ENCODE assay signal across 1 cellular context in the genomic region with DNA sequence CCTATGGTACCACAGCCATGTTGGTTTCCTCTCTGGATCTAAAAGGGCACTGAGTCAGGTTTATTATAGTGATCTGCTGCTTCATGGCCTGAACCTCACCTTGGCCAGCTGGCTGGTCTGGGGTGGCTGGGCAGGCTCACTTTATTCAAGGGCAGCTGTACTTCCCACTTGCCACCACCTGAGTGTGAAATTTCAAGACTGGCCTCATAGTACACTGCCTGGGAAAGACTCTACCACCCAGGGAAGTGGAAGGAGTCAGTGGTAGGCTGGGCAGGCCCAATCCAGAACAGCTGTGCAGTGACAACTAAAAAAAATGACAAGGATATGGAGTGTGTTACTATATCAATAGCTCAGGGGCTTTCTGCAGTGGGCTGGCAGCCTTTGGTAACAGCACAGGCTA.
TF ChIP-seq lines count a peak whose summit lies in the region.

No MANE protein-coding gene starts in this region.

TF ChIP-seq in HepG2, 621 proteins besides CTCF, POLR2A, EP300 and RAD21:
- TF ChIP-seq PITX1 (CRISPR knock-in tag; IDR thresholded peaks at IDR 0.05) (no peak), SAP130 (CRISPR knock-in tag; IDR thresholded peaks at IDR 0.05; ENCODE audit: low read depth) (no peak), FOXO1 (CRISPR knock-in tag; IDR thresholded peaks at IDR 0.05) (no peak), POGZ (CRISPR knock-in tag; IDR thresholded peaks at IDR 0.05) (no peak), ZNF24 (IDR thresholded peaks at IDR 0.05) (no peak), ZNF550 (CRISPR knock-in tag; IDR thresholded peaks at IDR 0.05; ENCODE audit: borderline replicate concordance) (no peak), KDM1A (CRISPR knock-in tag; IDR thresholded peaks at IDR 0.05) (no peak), ZMAT3 (CRISPR knock-in tag; conservative IDR thresholded peaks at IDR 0.05) (no peak), TBP (CRISPR knock-in tag; IDR thresholded peaks at IDR 0.05) (no peak), ZFX (CRISPR knock-in tag; IDR thresholded peaks at IDR 0.05; ENCODE audit: low read depth) (no peak), ZNF567 (CRISPR knock-in tag; IDR thresholded peaks at IDR 0.05; ENCODE audit: borderline replicate concordance) (no peak), REL (CRISPR knock-in tag; conservative IDR thresholded peaks at IDR 0.05) (no peak), ZNF350 (CRISPR knock-in tag; IDR thresholded peaks at IDR 0.05; ENCODE audit: borderline replicate concordance, low read depth) (no peak)
- TF ChIP-seq, protein P1, sequence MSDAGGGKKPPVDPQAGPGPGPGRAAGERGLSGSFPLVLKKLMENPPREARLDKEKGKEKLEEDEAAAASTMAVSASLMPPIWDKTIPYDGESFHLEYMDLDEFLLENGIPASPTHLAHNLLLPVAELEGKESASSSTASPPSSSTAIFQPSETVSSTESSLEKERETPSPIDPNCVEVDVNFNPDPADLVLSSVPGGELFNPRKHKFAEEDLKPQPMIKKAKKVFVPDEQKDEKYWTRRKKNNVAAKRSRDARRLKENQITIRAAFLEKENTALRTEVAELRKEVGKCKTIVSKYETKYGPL (CRISPR knock-in tag; IDR thresholded peaks at IDR 0.05), result no peak
- TF ChIP-seq, protein P2, sequence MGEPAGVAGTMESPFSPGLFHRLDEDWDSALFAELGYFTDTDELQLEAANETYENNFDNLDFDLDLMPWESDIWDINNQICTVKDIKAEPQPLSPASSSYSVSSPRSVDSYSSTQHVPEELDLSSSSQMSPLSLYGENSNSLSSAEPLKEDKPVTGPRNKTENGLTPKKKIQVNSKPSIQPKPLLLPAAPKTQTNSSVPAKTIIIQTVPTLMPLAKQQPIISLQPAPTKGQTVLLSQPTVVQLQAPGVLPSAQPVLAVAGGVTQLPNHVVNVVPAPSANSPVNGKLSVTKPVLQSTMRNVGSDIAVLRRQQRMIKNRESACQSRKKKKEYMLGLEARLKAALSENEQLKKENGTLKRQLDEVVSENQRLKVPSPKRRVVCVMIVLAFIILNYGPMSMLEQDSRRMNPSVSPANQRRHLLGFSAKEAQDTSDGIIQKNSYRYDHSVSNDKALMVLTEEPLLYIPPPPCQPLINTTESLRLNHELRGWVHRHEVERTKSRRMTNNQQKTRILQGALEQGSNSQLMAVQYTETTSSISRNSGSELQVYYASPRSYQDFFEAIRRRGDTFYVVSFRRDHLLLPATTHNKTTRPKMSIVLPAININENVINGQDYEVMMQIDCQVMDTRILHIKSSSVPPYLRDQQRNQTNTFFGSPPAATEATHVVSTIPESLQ (CRISPR knock-in tag; conservative IDR thresholded peaks at IDR 0.05), result no peak
- TF ChIP-seq, protein P3, sequence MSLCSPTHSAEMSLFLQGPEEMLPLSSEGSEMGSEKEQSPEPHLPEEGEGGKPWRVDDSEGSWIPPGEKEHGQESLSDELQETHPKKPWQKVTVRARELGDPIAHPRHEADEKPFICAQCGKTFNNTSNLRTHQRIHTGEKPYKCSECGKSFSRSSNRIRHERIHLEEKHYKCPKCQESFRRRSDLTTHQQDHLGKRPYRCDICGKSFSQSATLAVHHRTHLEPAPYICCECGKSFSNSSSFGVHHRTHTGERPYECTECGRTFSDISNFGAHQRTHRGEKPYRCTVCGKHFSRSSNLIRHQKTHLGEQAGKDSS (CRISPR knock-in tag; IDR thresholded peaks at IDR 0.05; ENCODE audit: borderline replicate concordance, low read depth), result no peak
- TF ChIP-seq, protein P4, sequence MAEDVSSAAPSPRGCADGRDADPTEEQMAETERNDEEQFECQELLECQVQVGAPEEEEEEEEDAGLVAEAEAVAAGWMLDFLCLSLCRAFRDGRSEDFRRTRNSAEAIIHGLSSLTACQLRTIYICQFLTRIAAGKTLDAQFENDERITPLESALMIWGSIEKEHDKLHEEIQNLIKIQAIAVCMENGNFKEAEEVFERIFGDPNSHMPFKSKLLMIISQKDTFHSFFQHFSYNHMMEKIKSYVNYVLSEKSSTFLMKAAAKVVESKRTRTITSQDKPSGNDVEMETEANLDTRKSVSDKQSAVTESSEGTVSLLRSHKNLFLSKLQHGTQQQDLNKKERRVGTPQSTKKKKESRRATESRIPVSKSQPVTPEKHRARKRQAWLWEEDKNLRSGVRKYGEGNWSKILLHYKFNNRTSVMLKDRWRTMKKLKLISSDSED (CRISPR knock-in tag; IDR thresholded peaks at IDR 0.05), result no peak
- TF ChIP-seq, protein P5, sequence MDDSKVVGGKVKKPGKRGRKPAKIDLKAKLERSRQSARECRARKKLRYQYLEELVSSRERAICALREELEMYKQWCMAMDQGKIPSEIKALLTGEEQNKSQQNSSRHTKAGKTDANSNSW (CRISPR knock-in tag; IDR thresholded peaks at IDR 0.05; ENCODE audit: borderline replicate concordance), result no peak
- TF ChIP-seq, protein P6, sequence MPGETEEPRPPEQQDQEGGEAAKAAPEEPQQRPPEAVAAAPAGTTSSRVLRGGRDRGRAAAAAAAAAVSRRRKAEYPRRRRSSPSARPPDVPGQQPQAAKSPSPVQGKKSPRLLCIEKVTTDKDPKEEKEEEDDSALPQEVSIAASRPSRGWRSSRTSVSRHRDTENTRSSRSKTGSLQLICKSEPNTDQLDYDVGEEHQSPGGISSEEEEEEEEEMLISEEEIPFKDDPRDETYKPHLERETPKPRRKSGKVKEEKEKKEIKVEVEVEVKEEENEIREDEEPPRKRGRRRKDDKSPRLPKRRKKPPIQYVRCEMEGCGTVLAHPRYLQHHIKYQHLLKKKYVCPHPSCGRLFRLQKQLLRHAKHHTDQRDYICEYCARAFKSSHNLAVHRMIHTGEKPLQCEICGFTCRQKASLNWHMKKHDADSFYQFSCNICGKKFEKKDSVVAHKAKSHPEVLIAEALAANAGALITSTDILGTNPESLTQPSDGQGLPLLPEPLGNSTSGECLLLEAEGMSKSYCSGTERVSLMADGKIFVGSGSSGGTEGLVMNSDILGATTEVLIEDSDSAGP (CRISPR knock-in tag; IDR thresholded peaks at IDR 0.05; ENCODE audit: borderline replicate concordance), result no peak
